ENCODE assay signal across 8 cellular contexts in genomic region chr1:154353460-154353904, GRCh38. TPM values are rescaled to one million over a fixed set of nuclear protein-coding genes. Genes with fewer than 3 reads are reported as not detected.
DNase-seq lines count a peak whose midpoint lies in the region; ATAC-seq and TF ChIP-seq lines count a peak whose summit lies in the region.

No MANE protein-coding gene starts in this region.

- H3K27ac ChIP-seq in AG04450 (ENCODE audit: low read depth, low read length) (no peak overlapping the region), PC-3 (ENCODE audit: low read length) (no peak overlapping the region), lower lobe of right lung (peak overlapping the region; percentile 79), upper lobe of right lung (peak overlapping the region; percentile 77)

- H4K20me1 ChIP-seq in PC-3 (ENCODE audit: low read length): no peaks in the 10 kb centered on the region

- H3F3A ChIP-seq in PC-3 (ENCODE audit: low read length, unreplicated experiment): no peaks in the 10 kb centered on the region

- H3K4me2 ChIP-seq in PC-3 (ENCODE audit: low read length): peak overlapping the region; percentile 93

- H3K9ac ChIP-seq in PC-3 (ENCODE audit: low read length): no peak overlapping the region

- peak; percentile 40 for TF ChIP-seq CTCF in AG04450 (IDR thresholded peaks at IDR 0.05; ENCODE audit: low read depth, low read length)
- peak; percentile 34 for TF ChIP-seq CTCF in GM12865 (IDR thresholded peaks at IDR 0.05; ENCODE audit: insufficient read depth, low read depth, low read length, missing control alignments)
- peak; percentile 66 for TF ChIP-seq CTCF in PC-3 (conservative IDR thresholded peaks at IDR 0.05; ENCODE audit: low read depth, low read length)
- peak; percentile 28 for TF ChIP-seq CTCF in lower lobe of right lung (IDR thresholded peaks at IDR 0.05)
- peak; percentile 24 for TF ChIP-seq CTCF in upper lobe of right lung (IDR thresholded peaks at IDR 0.05)

- intact Hi-C loops in PC-3 (cut with micrococcal nuclease): loop anchor here (2.0 kb wide), 1 partner anchor 125 kb away; no protein-coding TSS in a partner anchor
- intact Hi-C loops in lower lobe of right lung (cut with DNase I): no loop called here
- intact Hi-C loops in upper lobe of right lung (cut with DNase I): no loop called here

- H3K27me3 ChIP-seq in AG04450 (ENCODE audit: control insufficient read depth, insufficient read depth, low read length): peaks cover 5% of the 10 kb centered on the region
- H3K27me3 ChIP-seq in PC-3 (ENCODE audit: low read length): no peaks in the 10 kb centered on the region
- no peaks in the 10 kb centered on the region for H3K27me3 ChIP-seq in lower lobe of right lung (ENCODE audit: low read depth)
- H3K27me3 ChIP-seq in upper lobe of right lung: no peaks in the 10 kb centered on the region

- POLR2A ChIA-PET in AG04450 (lab: Yijun Ruan, JAX) (interaction anchor here (0.6 kb wide), 1 partner anchor 136 kb away, joined by 4 read pairs; no protein-coding TSS in a partner anchor), PC-3 (lab: Charles Lee; ENCODE audit: unreplicated experiment) (interaction anchor here (0.5 kb wide), 1 partner anchor 620 kb away, joined by 26 read pairs; no protein-coding TSS in a partner anchor)

- CTCF ChIA-PET in AG04450 (lab: Charles Lee): interaction anchor here (0.6 to 12.9 kb wide), 4 partner anchors 9 to 1285 kb away, joined by 3 to 145 read pairs (median 6); no protein-coding TSS in a partner anchor
- CTCF ChIA-PET in PC-3 (lab: Charles Lee): interaction anchor here (0.6 kb wide), 1 partner anchor 732 kb away, joined by 3 read pairs; no protein-coding TSS in a partner anchor

- H3K4me1 ChIP-seq in PC-3 (ENCODE audit: insufficient read depth, low read length) (peaks cover 18% of the 10 kb centered on the region; the same call in 1 of the 2 replicates), lower lobe of right lung (peaks cover 25% of the 10 kb centered on the region), upper lobe of right lung (peaks cover 28% of the 10 kb centered on the region)

- H3K36me3 ChIP-seq in PC-3 (ENCODE audit: low read depth, low read length): no peaks in the 10 kb centered on the region
- peaks cover 16% of the 10 kb centered on the region for H3K36me3 ChIP-seq in lower lobe of right lung
- peaks cover 14% of the 10 kb centered on the region for H3K36me3 ChIP-seq in upper lobe of right lung

- H3K4me3 ChIP-seq in AG04450 (ENCODE audit: low read depth, low read length) (no peak overlapping the region), GM12865 (ENCODE audit: low read depth, low read length) (no peak overlapping the region), PC-3 (ENCODE audit: low read length) (peak overlapping the region; percentile 69; the same call in 1 of the 2 replicates), lower lobe of right lung (peak overlapping the region; percentile 49), upper lobe of right lung (peak overlapping the region; percentile 45)

- no peaks in the 10 kb centered on the region for H3K79me2 ChIP-seq in PC-3 (ENCODE audit: low read length)

- DNase-seq in AG04450 (ENCODE audit: low read depth, low spot score) (no peak), GM12865 (ENCODE audit: low read depth) (peak; percentile 48), PC-3 (peak; percentile 58), cerebellar cortex (ENCODE audit: low spot score) (peak; percentile 35), lower lobe of right lung (no peak), upper lobe of right lung (no peak), 8988T (no peak)

- H2AFZ ChIP-seq in PC-3 (ENCODE audit: low read length): peak overlapping the region; percentile 90

- H3K9me3 ChIP-seq in AG04450 (ENCODE audit: control insufficient read depth, insufficient read depth, low read length) (no peaks in the 10 kb centered on the region), PC-3 (ENCODE audit: low read length) (no peaks in the 10 kb centered on the region), lower lobe of right lung (no peaks in the 10 kb centered on the region), upper lobe of right lung (no peaks in the 10 kb centered on the region)

- no peaks in the 10 kb centered on the region for H3K9me2 ChIP-seq in PC-3 (replicated peaks; ENCODE audit: low read length)

- ATAC-seq in PC-3 (peak; percentile 37), lower lobe of right lung (peak; percentile 58 to 68), upper lobe of right lung (peak; percentile 59), HG03571 (IDR thresholded peaks at IDR 0.05; ENCODE audit: unreplicated experiment) (no peak)

- no TSS peak for BruUV-seq in PC-3 (replicated peaks; lab: Mats Ljungman, UMichigan)

RNA-seq across cellular contexts. Expression of gene ATP8B2, which starts 28.2 kb away (rescaled TPM):
- 42.5 and 45.7 TPM in 2 replicates for polyA plus RNA-seq in AG04450 (2011; rRNA removed)
- 52.4 and 56.3 TPM in 2 replicates for polyA minus RNA-seq in AG04450 (2011; rRNA and poly(A)+ RNA removed)
- total RNA-seq in PC-3 (2014; rRNA removed) (25.7 and 36.3 TPM in 2 replicates), lower lobe of right lung (26.0 TPM), upper lobe of right lung (35.2 TPM)

RNA-seq across cellular contexts. Expression of gene AQP10, which starts 32.6 kb away (rescaled TPM):
- polyA plus RNA-seq in AG04450 (2011; rRNA removed): not detected in 2 replicates
- not detected in 2 replicates for polyA minus RNA-seq in AG04450 (2011; rRNA and poly(A)+ RNA removed)
- total RNA-seq in PC-3 (2014; rRNA removed): not detected in 2 replicates
- 0.47 TPM for total RNA-seq in lower lobe of right lung
- total RNA-seq in upper lobe of right lung: 0.64 TPM

RNA-seq across cellular contexts. Expression of gene IL6R, which starts 51.7 kb away (rescaled TPM):
- polyA plus RNA-seq in AG04450 (2011; rRNA removed): 5.9 and 6.1 TPM in 2 replicates
- 8.3 and 14.7 TPM in 2 replicates for polyA minus RNA-seq in AG04450 (2011; rRNA and poly(A)+ RNA removed)
- total RNA-seq in PC-3 (2014; rRNA removed): 16.1 and 43.3 TPM in 2 replicates
- total RNA-seq in lower lobe of right lung: 48.5 TPM
- 60.2 TPM for total RNA-seq in upper lobe of right lung

Comparison
In these comparisons a context has a peak if more than half of its experiments do, and no peak if none do; other contexts are left out.
1. DNase-seq: peak in GM12865 (single experiment), PC-3 (single experiment) and cerebellar cortex (single experiment); none in AG04450 (single experiment), lower lobe of right lung (single experiment), upper lobe of right lung (single experiment) and 8988T (single experiment).
2. H3K27ac ChIP-seq: peak in lower lobe of right lung (single experiment) and upper lobe of right lung (single experiment); none in AG04450 (single experiment) and PC-3 (single experiment).
3. H3K4me3 ChIP-seq: peak in PC-3 (single experiment), lower lobe of right lung (single experiment) and upper lobe of right lung (single experiment); none in AG04450 (single experiment) and GM12865 (single experiment).
4. Peak in every context shown above with its lines, with median percentiles within 50 percentile points of each other: CTCF ChIP-seq.